18 cellular contexts compared by ENCODE assay signal in genomic region chr11:20080032-20080685, GRCh38.
DNase-seq lines count a peak whose midpoint lies in the region; ATAC-seq, FAIRE-seq and TF ChIP-seq lines count a peak whose summit lies in the region.
"Had no signal": no experiment of that assay in that cellular context is flagged by ENCODE, and none has a peak within 500 bp of the region (broad histone marks: within the 10 kb centered on the region; RNA-seq: fewer than 3 reads in every experiment).

No MANE protein-coding gene starts in this region.

- peak; percentile 56 for ATAC-seq in GM19035 (IDR thresholded peaks at IDR 0.05; ENCODE audit: unreplicated experiment)
- ATAC-seq in HG02610 (IDR thresholded peaks at IDR 0.05; ENCODE audit: unreplicated experiment), result peak; percentile 93
- ATAC-seq in HepG2, result no peak
- ATAC-seq in HG03432 (IDR thresholded peaks at IDR 0.05; ENCODE audit: unreplicated experiment), result no peak
- ATAC-seq: HCT116; lower lobe of right lung; natural killer cell treated with Interleukin-12 subunit alpha and Interleukin-12 subunit beta and Interleukin-15 and Interleukin-18, amount 100 ng/mL, for 72 hours; psoas muscle had no signal

- CTCF ChIA-PET in HepG2 (lab: Yijun Ruan, JAX; ENCODE audit: low intra/inter-chr PET ratio, low total read pairs), result no interaction called here

- H3K4me3 ChIP-seq in HepG2 (replicated peaks in 1 of 3; ENCODE audit: insufficient read depth in 1 of 3, low read depth in 2 of 3, low read length in 3 of 3), result no peak overlapping the region
- H3K4me3 ChIP-seq: lower lobe of right lung, psoas muscle had no signal

- H3K4me1 Mint-ChIP-seq in progenitor cell of endocrine pancreas (ENCODE audit: low read depth), result peaks cover 5% of the 10 kb centered on the region

- BruUV-seq in HepG2 (replicated peaks; lab: Mats Ljungman, UMichigan), result no TSS peak

- H3K4me2 ChIP-seq in HepG2 (ENCODE audit: low read depth, low read length), result no peak overlapping the region

- H3K36me3 ChIP-seq in HepG2 (replicated peaks in 1 of 2; ENCODE audit: control insufficient read depth in 1 of 2, insufficient read depth in 2 of 2, low read length in 2 of 2), result peaks cover 39 to 82% of the 10 kb centered on the region in 2 experiments

- H4K20me1 ChIP-seq in HepG2 (ENCODE audit: insufficient read depth, low read length), result no peaks in the 10 kb centered on the region

- DNase-seq in HUDEP-2 (lab: John Stamatoyannopoulos, UW; ENCODE audit: unreplicated experiment in 76 of 76) (peak in 51 of 76 experiments; percentile 2 to 73 (median 29)), progenitor cell of endocrine pancreas (ENCODE audit: low spot score, unreplicated experiment) (no peak), HepG2 (ENCODE audit: low spot score) (no peak), HuH-7.5 (ENCODE audit: low spot score) (no peak)
- DNase-seq: DND-41, lower lobe of right lung, NCI-H1417, NCI-H345, psoas muscle, substantia nigra had no signal

- H3K9me3 ChIP-seq in HepG2 (ENCODE audit: low read length), result no peaks in the 10 kb centered on the region
- H3K9me3 ChIP-seq: lower lobe of right lung, psoas muscle had no signal

- no peaks in the 10 kb centered on the region for H3K79me2 ChIP-seq in HepG2 (ENCODE audit: insufficient read depth, low read length)

- no peak overlapping the region for H3K4me3 Mint-ChIP-seq in progenitor cell of endocrine pancreas (ENCODE audit: low read depth)
- H3K4me3 Mint-ChIP-seq: natural killer cell treated with Interleukin-12 subunit alpha and Interleukin-12 subunit beta and Interleukin-15 and Interleukin-18, amount 100 ng/mL, for 72 hours had no signal

- peaks cover 60% of the 10 kb centered on the region for H3K36me3 Mint-ChIP-seq in progenitor cell of endocrine pancreas (ENCODE audit: insufficient read depth)
- H3K36me3 Mint-ChIP-seq: natural killer cell treated with Interleukin-12 subunit alpha and Interleukin-12 subunit beta and Interleukin-15 and Interleukin-18, amount 100 ng/mL, for 72 hours had no signal

- peak overlapping the region; percentile 93 for H3K27ac Mint-ChIP-seq in progenitor cell of endocrine pancreas
- H3K27ac Mint-ChIP-seq: activated T-helper 2 cell treated with anti-CD3 and anti-CD28 coated beads, Interferon-gamma antibody, Interleukin-2, Interleukin-4, amounts not matched to agents 10 μg/mL and 5 μg/mL and 100 μg/mL, durations not matched to agents 14 hours and 24 hours and 36 hours; natural killer cell treated with Interleukin-12 subunit alpha and Interleukin-12 subunit beta and Interleukin-15 and Interleukin-18, amount 100 ng/mL, for 72 hours had no signal

- intact Hi-C loops in HepG2 (cut with micrococcal nuclease; ENCODE audit: unreplicated experiment), result no loop called here

- no peaks in the 10 kb centered on the region for H3K27me3 Mint-ChIP-seq in progenitor cell of endocrine pancreas

- H3K4me1 ChIP-seq in HepG2 (ENCODE audit: insufficient read depth, low read length), result peaks cover 19% of the 10 kb centered on the region
- H3K4me1 ChIP-seq: lower lobe of right lung, psoas muscle had no signal

- FAIRE-seq in HepG2 (lab: Jason Lieb, UNC), result no peak
- FAIRE-seq: TTC549 had no signal

- POLR2A ChIA-PET in HepG2 (lab: Yijun Ruan, JAX), result no interaction called here

- no peak overlapping the region for H2AFZ ChIP-seq in HepG2 (ENCODE audit: low read length)

- no peak for TF ChIP-seq EP300 in HepG2 (IDR thresholded peaks at IDR 0.05; ENCODE audit: low read depth in 2 of 2, low read length in 2 of 2)
- TF ChIP-seq EP300 in HepG2 (CRISPR knock-in tag; IDR thresholded peaks at IDR 0.05; ENCODE audit: borderline replicate concordance), result no peak

- 85% methylated on average over 8 of the region's 9 CpGs for WGBS in HepG2 (ENCODE audit: low lambda C conversion rate)

- TF ChIP-seq CTCF in progenitor cell of endocrine pancreas (IDR thresholded peaks at IDR 0.05; ENCODE audit: unreplicated experiment) (no peak), HepG2 (CRISPR knock-in tag; IDR thresholded peaks at IDR 0.05) (no peak)

- no peak overlapping the region for H3K27ac ChIP-seq in HepG2 (ENCODE audit: extremely low read length, insufficient read depth, low read length)
- H3K27ac ChIP-seq: C4-2B, lower lobe of right lung, psoas muscle had no signal

- no peaks in the 10 kb centered on the region for H3K9me3 Mint-ChIP-seq in progenitor cell of endocrine pancreas (ENCODE audit: low read depth)
- H3K9me3 Mint-ChIP-seq: activated T-helper 2 cell treated with anti-CD3 and anti-CD28 coated beads, Interferon-gamma antibody, Interleukin-2, Interleukin-4, amounts not matched to agents 10 μg/mL and 5 μg/mL and 100 μg/mL, durations not matched to agents 14 hours and 24 hours and 36 hours; natural killer cell treated with Interleukin-12 subunit alpha and Interleukin-12 subunit beta and Interleukin-15 and Interleukin-18, amount 100 ng/mL, for 72 hours had no signal

- no peak for TF ChIP-seq POLR2A in HepG2 (IDR thresholded peaks at IDR 0.05; ENCODE audit: insufficient read depth in 1 of 2, low read depth in 2 of 2, low read length in 2 of 2)

- in situ Hi-C loops in HepG2 (cut with HindIII; ENCODE audit: extremely low pct_ligation_motif_present, low pct_unique_long_range_greater_than_20kb), result no loop called here

- no peak overlapping the region for H3K9ac ChIP-seq in HepG2 (ENCODE audit: insufficient read depth, low read depth, low read length)

- H3K27me3 ChIP-seq in HepG2 (ENCODE audit: control insufficient read depth in 1 of 2, insufficient read depth in 2 of 2, low read length in 2 of 2), result no peaks in the 10 kb centered on the region

- TF ChIP-seq RAD21 in HepG2 (CRISPR knock-in tag; IDR thresholded peaks at IDR 0.05), result no peak

TF ChIP-seq in HepG2, 621 proteins besides CTCF, POLR2A, EP300 and RAD21 (continues in another document):
- TF ChIP-seq KDM4B (CRISPR knock-in tag; IDR thresholded peaks at IDR 0.05), result no peak
- TF ChIP-seq MEIS2 (CRISPR knock-in tag; IDR thresholded peaks at IDR 0.05), result no peak
- no peak for TF ChIP-seq SNAPC2 (CRISPR knock-in tag; IDR thresholded peaks at IDR 0.05)
- TF ChIP-seq ZNF292 (CRISPR knock-in tag; IDR thresholded peaks at IDR 0.05; ENCODE audit: borderline replicate concordance, low read depth), result no peak
- no peak for TF ChIP-seq TSC22D2 (CRISPR knock-in tag; IDR thresholded peaks at IDR 0.05; ENCODE audit: borderline replicate concordance)
- no peak for TF ChIP-seq ZFP90 (CRISPR knock-in tag; IDR thresholded peaks at IDR 0.05; ENCODE audit: borderline replicate concordance)
- no peak for TF ChIP-seq ZNF704 (CRISPR knock-in tag; IDR thresholded peaks at IDR 0.05; ENCODE audit: borderline replicate concordance)
- no peak for TF ChIP-seq ZNF558 (CRISPR knock-in tag; IDR thresholded peaks at IDR 0.05; ENCODE audit: borderline replicate concordance)
- no peak for TF ChIP-seq NR2C2 (CRISPR knock-in tag; IDR thresholded peaks at IDR 0.05; ENCODE audit: borderline replicate concordance)
- no peak for TF ChIP-seq ZNF138 (CRISPR knock-in tag; IDR thresholded peaks at IDR 0.05; ENCODE audit: low read depth)
- no peak for TF ChIP-seq ZNF256 (CRISPR knock-in tag; conservative IDR thresholded peaks at IDR 0.05)
- no peak for TF ChIP-seq ZBTB39 (CRISPR knock-in tag; IDR thresholded peaks at IDR 0.05)
- no peak for TF ChIP-seq HHEX (CRISPR knock-in tag; IDR thresholded peaks at IDR 0.05)

Comparison
In these comparisons a context has a peak if more than half of its experiments do, and no peak if none do; other contexts are left out.
1. ATAC-seq: peak in GM19035 (single experiment) and HG02610 (single experiment); none in HepG2 (single experiment) and HG03432 (single experiment).
2. DNase-seq: peak in HUDEP-2 (51 of 76); none in progenitor cell of endocrine pancreas (single experiment), HepG2 (single experiment) and HuH-7.5 (single experiment).